Comparison of ENCODE assay signal across 8 cellular contexts in genomic region chrX:102154218-102154860, GRCh38. TPM values are rescaled to one million over a fixed set of nuclear protein-coding genes. Genes with fewer than 3 reads are reported as not detected.
DNase-seq lines count a peak whose midpoint lies in the region; ATAC-seq and TF ChIP-seq lines count a peak whose summit lies in the region.

No MANE protein-coding gene starts in this region.

- intact Hi-C loops in breast epithelium (cut with DNase I; ENCODE audit: low total_unique reads) (no loop called here), mammary epithelial cell (cut with micrococcal nuclease) (no loop called here), transverse colon (cut with DNase I; ENCODE audit: low total_unique reads) (no loop called here)

- H3K27ac Mint-ChIP-seq in T-helper 1 cell treated with Interleukin-12 subunit alpha and Interleukin-12 subunit beta and Interleukin-4 antibody, amounts not matched to agents 30 μg/mL and 1 μg/mL, for 36 hours = peak overlapping the region; percentile 91

- H3K9me3 ChIP-seq in breast epithelium = no peaks in the 10 kb centered on the region
- no peaks in the 10 kb centered on the region for H3K9me3 ChIP-seq in mammary epithelial cell (replicated peaks; ENCODE audit: insufficient read depth, low read length)
- no peaks in the 10 kb centered on the region for H3K9me3 ChIP-seq in iPS-15b (ENCODE audit: control insufficient read depth, insufficient read depth, low read length)
- no peaks in the 10 kb centered on the region for H3K9me3 ChIP-seq in transverse colon

- H3K27me3 ChIP-seq in breast epithelium = peaks cover 0 to 35% of the 10 kb centered on the region in 2 donors
- peaks cover 1% of the 10 kb centered on the region for H3K27me3 ChIP-seq in mammary epithelial cell (ENCODE audit: insufficient read depth, low read length)
- peaks cover 4% of the 10 kb centered on the region for H3K27me3 ChIP-seq in iPS-15b (ENCODE audit: control insufficient read depth, insufficient read depth, low read length)
- H3K27me3 ChIP-seq in transverse colon = no peaks in the 10 kb centered on the region

- in situ Hi-C loops in mammary epithelial cell (cut with MboI; ENCODE audit: low sequenced_read_pairs in 2 of 2) (no loop called here), transverse colon (cut with MboI; ENCODE audit: low pct_ligation_motif_present in 1 of 4, low pct_unique_long_range_greater_than_20kb in 1 of 4, low sequenced_read_pairs in 3 of 4) (no loop called here)

- no peaks in the 10 kb centered on the region for H3K79me2 ChIP-seq in mammary epithelial cell (ENCODE audit: insufficient read depth, low read length)

- TF ChIP-seq POLR2A in breast epithelium (IDR thresholded peaks at IDR 0.05) (no peak), transverse colon (IDR thresholded peaks at IDR 0.05) (no peak)

- H3K4me1 Mint-ChIP-seq in T-helper 1 cell treated with Interleukin-12 subunit alpha and Interleukin-12 subunit beta and Interleukin-4 antibody, amounts not matched to agents 30 μg/mL and 1 μg/mL, for 36 hours (ENCODE audit: low read depth) = peaks cover 15% of the 10 kb centered on the region

- H3K4me3 ChIP-seq in breast epithelium = peak overlapping the region in 2 of 3 donors; percentile 53 to 61
- no peak overlapping the region for H3K4me3 ChIP-seq in mammary epithelial cell (replicated peaks in 1 of 3; ENCODE audit: insufficient read depth in 1 of 3, low read depth in 2 of 3, low read length in 3 of 3)
- peak overlapping the region; percentile 65 for H3K4me3 ChIP-seq in iPS-15b (ENCODE audit: low read depth, low read length)
- no peak overlapping the region for H3K4me3 ChIP-seq in transverse colon

- ATAC-seq in GM18868 (IDR thresholded peaks at IDR 0.05; ENCODE audit: unreplicated experiment) (no peak), GM21717 (IDR thresholded peaks at IDR 0.05; ENCODE audit: unreplicated experiment) (no peak)

- TF ChIP-seq EP300 in transverse colon (IDR thresholded peaks at IDR 0.05; ENCODE audit: low read depth) = no peak

- H4K20me1 ChIP-seq in mammary epithelial cell (ENCODE audit: insufficient read depth, low read length) = no peaks in the 10 kb centered on the region

- DNase-seq in breast epithelium (ENCODE audit: low spot score in 2 of 2) (no peak), mammary epithelial cell (no peak), transverse colon (peak; percentile 9), NOMO-1 (lab: John Stamatoyannopoulos, UW; ENCODE audit: unreplicated experiment in 2 of 2) (no peak)

- BruUV-seq in mammary epithelial cell (replicated peaks; lab: Mats Ljungman, UMichigan) = no TSS peak

- no peak overlapping the region for H3K4me2 ChIP-seq in mammary epithelial cell (ENCODE audit: insufficient read depth, low read depth, low read length)

- H3K36me3 Mint-ChIP-seq in T-helper 1 cell treated with Interleukin-12 subunit alpha and Interleukin-12 subunit beta and Interleukin-4 antibody, amounts not matched to agents 30 μg/mL and 1 μg/mL, for 36 hours (ENCODE audit: low read depth) = no peaks in the 10 kb centered on the region

- dilution Hi-C loops in mammary epithelial cell (cut with HindIII; ENCODE audit: low sequenced_read_pairs) = no loop called here

- H3K27me3 Mint-ChIP-seq in T-helper 1 cell treated with Interleukin-12 subunit alpha and Interleukin-12 subunit beta and Interleukin-4 antibody, amounts not matched to agents 30 μg/mL and 1 μg/mL, for 36 hours (ENCODE audit: low read depth) = no peaks in the 10 kb centered on the region

- H3K4me3 Mint-ChIP-seq in T-helper 1 cell treated with Interleukin-12 subunit alpha and Interleukin-12 subunit beta and Interleukin-4 antibody, amounts not matched to agents 30 μg/mL and 1 μg/mL, for 36 hours = peak overlapping the region; percentile 94

- TF ChIP-seq CTCF in breast epithelium (IDR thresholded peaks at IDR 0.05) (no peak), mammary epithelial cell (conservative IDR thresholded peaks at IDR 0.05 in 1 of 2, IDR thresholded peaks at IDR 0.05 in 1 of 2; ENCODE audit: extremely low read depth in 1 of 2, insufficient read depth in 1 of 2, low read depth in 1 of 2, low read length in 2 of 2) (no peak), transverse colon (IDR thresholded peaks at IDR 0.05) (peak in 1 of 5 experiments; percentile 28)

- H3K27ac ChIP-seq in breast epithelium (peak overlapping the region in 1 of 2 donors; percentile 76), mammary epithelial cell (ENCODE audit: insufficient read depth, low read depth, low read length) (no peak overlapping the region), transverse colon (no peak overlapping the region)

- H3K36me3 ChIP-seq in breast epithelium (no peaks in the 10 kb centered on the region), mammary epithelial cell (ENCODE audit: insufficient read depth, low read length) (no peaks in the 10 kb centered on the region), iPS-15b (ENCODE audit: control insufficient read depth, insufficient read depth, low read length) (no peaks in the 10 kb centered on the region), transverse colon (no peaks in the 10 kb centered on the region)

- CTCF ChIA-PET in mammary epithelial cell (lab: Charles Lee; ENCODE audit: low non-redundant PET) = no interaction called here

- no peaks in the 10 kb centered on the region for H3K9me3 Mint-ChIP-seq in T-helper 1 cell treated with Interleukin-12 subunit alpha and Interleukin-12 subunit beta and Interleukin-4 antibody, amounts not matched to agents 30 μg/mL and 1 μg/mL, for 36 hours

- 15% methylated on average over 9 of the region's 11 CpGs for WGBS in mammary epithelial cell (ENCODE audit: low coverage, missing lambda C conversion rate)
- 25% methylated on average over 11 of the region's 11 CpGs; no CpG with 5 or more reads in 1 of the 2 donors for WGBS in transverse colon (ENCODE audit: low coverage in 1 of 2), 2 donors

- H3K9ac ChIP-seq in mammary epithelial cell (ENCODE audit: insufficient read depth, low read length) (no peak overlapping the region), iPS-15b (ENCODE audit: low read depth, low read length) (no peak overlapping the region)

- H2AFZ ChIP-seq in mammary epithelial cell (ENCODE audit: low read depth, low read length) = no peak overlapping the region

- H3K4me1 ChIP-seq in breast epithelium (no peaks in the 10 kb centered on the region), mammary epithelial cell (ENCODE audit: insufficient read depth, low read length) (no peaks in the 10 kb centered on the region), iPS-15b (ENCODE audit: control insufficient read depth, insufficient read depth, low read length) (no peaks in the 10 kb centered on the region), transverse colon (no peaks in the 10 kb centered on the region)

RNA-seq across cellular contexts. Expression of gene BEX5, which starts 1.4 kb away (rescaled TPM):
- total RNA-seq in breast epithelium (1 to 10 TPM; 1.6 to 5.3 (median 3.3) TPM), mammary epithelial cell (under 1 TPM in 1 of 2 donors, not detected in 1; 0.38 TPM), transverse colon (1 to 10 TPM in 2 of 4 donors, not detected in 2; 1.5 to 4.0 TPM)
- not detected for polyA plus RNA-seq in mammary epithelial cell
- not detected for polyA minus RNA-seq in mammary epithelial cell

RNA-seq across cellular contexts. Expression of gene TCEAL6, which starts 12.1 kb away (rescaled TPM):
- total RNA-seq in breast epithelium (1 to 10 TPM in 1 of 3 donors, not detected in 2; 2.6 TPM), mammary epithelial cell (not detected), transverse colon (not detected)
- polyA plus RNA-seq in mammary epithelial cell = not detected
- not detected for polyA minus RNA-seq in mammary epithelial cell

RNA-seq across cellular contexts. Expression of gene TCEAL2, which starts 28.9 kb away (rescaled TPM):
- 1 to 10 TPM in 1 of 3 donors, under 1 TPM in 1, not detected in 1; 0.66 to 6.4 TPM for total RNA-seq in breast epithelium
- not detected for total RNA-seq in mammary epithelial cell
- polyA plus RNA-seq in mammary epithelial cell = not detected
- polyA minus RNA-seq in mammary epithelial cell = not detected
- 1 to 10 TPM in 3 of 4 donors, not detected in 1; 3.0 to 3.2 (median 3.0) TPM for total RNA-seq in transverse colon

Comparison
In these comparisons a context has a peak if more than half of its experiments do, and no peak if none do; other contexts are left out.
1. H3K4me3 ChIP-seq: peak in breast epithelium (2 of 3) and iPS-15b (single experiment); none in mammary epithelial cell (0 of 3) and transverse colon (0 of 4).